3 cellular contexts compared by ENCODE assay signal in genomic region chr20:35344354-35344837, GRCh38.
TF ChIP-seq lines count a peak whose summit lies in the region.

No MANE protein-coding gene starts in this region.

TF ChIP-seq in K562, 482 proteins besides CTCF, POLR2A, EP300 and RAD21 (continues in another document):
- no peak for TF ChIP-seq ZNF436 (CRISPR knock-in tag; IDR thresholded peaks at IDR 0.05)
- TF ChIP-seq GABPB2 (CRISPR knock-in tag; conservative IDR thresholded peaks at IDR 0.05): no peak
- TF ChIP-seq KLF10 (CRISPR knock-in tag; IDR thresholded peaks at IDR 0.05): no peak
- no peak for TF ChIP-seq MED1 (CRISPR knock-in tag; IDR thresholded peaks at IDR 0.05; ENCODE audit: borderline replicate concordance)

TF ChIP-seq in liver, 16 proteins besides CTCF, POLR2A, EP300 and RAD21:
- TF ChIP-seq RXRA (IDR thresholded peaks at IDR 0.05): peak; percentile 91 to 93
- TF ChIP-seq, protein P1, sequence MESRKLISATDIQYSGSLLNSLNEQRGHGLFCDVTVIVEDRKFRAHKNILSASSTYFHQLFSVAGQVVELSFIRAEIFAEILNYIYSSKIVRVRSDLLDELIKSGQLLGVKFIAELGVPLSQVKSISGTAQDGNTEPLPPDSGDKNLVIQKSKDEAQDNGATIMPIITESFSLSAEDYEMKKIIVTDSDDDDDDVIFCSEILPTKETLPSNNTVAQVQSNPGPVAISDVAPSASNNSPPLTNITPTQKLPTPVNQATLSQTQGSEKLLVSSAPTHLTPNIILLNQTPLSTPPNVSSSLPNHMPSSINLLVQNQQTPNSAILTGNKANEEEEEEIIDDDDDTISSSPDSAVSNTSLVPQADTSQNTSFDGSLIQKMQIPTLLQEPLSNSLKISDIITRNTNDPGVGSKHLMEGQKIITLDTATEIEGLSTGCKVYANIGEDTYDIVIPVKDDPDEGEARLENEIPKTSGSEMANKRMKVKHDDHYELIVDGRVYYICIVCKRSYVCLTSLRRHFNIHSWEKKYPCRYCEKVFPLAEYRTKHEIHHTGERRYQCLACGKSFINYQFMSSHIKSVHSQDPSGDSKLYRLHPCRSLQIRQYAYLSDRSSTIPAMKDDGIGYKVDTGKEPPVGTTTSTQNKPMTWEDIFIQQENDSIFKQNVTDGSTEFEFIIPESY (IDR thresholded peaks at IDR 0.05): peak; percentile 43
- TF ChIP-seq, protein P2, sequence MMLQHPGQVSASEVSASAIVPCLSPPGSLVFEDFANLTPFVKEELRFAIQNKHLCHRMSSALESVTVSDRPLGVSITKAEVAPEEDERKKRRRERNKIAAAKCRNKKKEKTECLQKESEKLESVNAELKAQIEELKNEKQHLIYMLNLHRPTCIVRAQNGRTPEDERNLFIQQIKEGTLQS (IDR thresholded peaks at IDR 0.05): no peak
- peak in 1 of 2 donors; percentile 32 for TF ChIP-seq EGR1 (IDR thresholded peaks at IDR 0.05; ENCODE audit: low read depth in 2 of 2)
- peak; percentile 52 for TF ChIP-seq FOXA1 (IDR thresholded peaks at IDR 0.05)
- TF ChIP-seq JUND (IDR thresholded peaks at IDR 0.05): peak; percentile 78 to 80
- peak; percentile 54 for TF ChIP-seq NR2F2 (IDR thresholded peaks at IDR 0.05)
- TF ChIP-seq HNF4G (IDR thresholded peaks at IDR 0.05): no peak
- peak in 1 of 2 donors; percentile 12 for TF ChIP-seq GABPA (IDR thresholded peaks at IDR 0.05 in 1 of 2, conservative IDR thresholded peaks at IDR 0.05 in 1 of 2)
- TF ChIP-seq, protein P3, sequence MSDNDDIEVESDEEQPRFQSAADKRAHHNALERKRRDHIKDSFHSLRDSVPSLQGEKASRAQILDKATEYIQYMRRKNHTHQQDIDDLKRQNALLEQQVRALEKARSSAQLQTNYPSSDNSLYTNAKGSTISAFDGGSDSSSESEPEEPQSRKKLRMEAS (IDR thresholded peaks at IDR 0.05): peak; percentile 61
- TF ChIP-seq HNF4A (conservative IDR thresholded peaks at IDR 0.05): peak; percentile 73 to 86
- no peak for TF ChIP-seq TAF1 (conservative IDR thresholded peaks at IDR 0.05)
- peak; percentile 68 for TF ChIP-seq REST (IDR thresholded peaks at IDR 0.05)
- peak; percentile 67 for TF ChIP-seq FOXA2 (IDR thresholded peaks at IDR 0.05)
- TF ChIP-seq SP1 (IDR thresholded peaks at IDR 0.05): peak; percentile 87
- TF ChIP-seq YY1 (IDR thresholded peaks at IDR 0.05): peak; percentile 84

TF ChIP-seq in WTC11, 78 proteins besides CTCF, POLR2A, EP300 and RAD21:
- TF ChIP-seq, protein P4, sequence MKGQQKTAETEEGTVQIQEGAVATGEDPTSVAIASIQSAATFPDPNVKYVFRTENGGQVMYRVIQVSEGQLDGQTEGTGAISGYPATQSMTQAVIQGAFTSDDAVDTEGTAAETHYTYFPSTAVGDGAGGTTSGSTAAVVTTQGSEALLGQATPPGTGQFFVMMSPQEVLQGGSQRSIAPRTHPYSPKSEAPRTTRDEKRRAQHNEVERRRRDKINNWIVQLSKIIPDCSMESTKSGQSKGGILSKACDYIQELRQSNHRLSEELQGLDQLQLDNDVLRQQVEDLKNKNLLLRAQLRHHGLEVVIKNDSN (CRISPR knock-in tag; IDR thresholded peaks at IDR 0.05): no peak
- TF ChIP-seq ZNF671 (CRISPR knock-in tag; IDR thresholded peaks at IDR 0.05) (no peak), EMX1 (CRISPR knock-in tag; IDR thresholded peaks at IDR 0.05) (no peak), ETV6 (CRISPR knock-in tag; IDR thresholded peaks at IDR 0.05) (no peak), TEAD4 (CRISPR knock-in tag; IDR thresholded peaks at IDR 0.05) (no peak), ARID4B (CRISPR knock-in tag; IDR thresholded peaks at IDR 0.05; ENCODE audit: borderline replicate concordance) (no peak), NFYB (CRISPR knock-in tag; conservative IDR thresholded peaks at IDR 0.05; ENCODE audit: low read depth) (no peak), SOX15 (CRISPR knock-in tag; IDR thresholded peaks at IDR 0.05) (no peak), ELF4 (CRISPR knock-in tag; IDR thresholded peaks at IDR 0.05; ENCODE audit: low read depth) (no peak), GRHL2 (CRISPR knock-in tag; IDR thresholded peaks at IDR 0.05; ENCODE audit: insufficient replicate concordance, severe bottlenecking) (no peak), ZSCAN18 (CRISPR knock-in tag; IDR thresholded peaks at IDR 0.05) (no peak), ZNF396 (CRISPR knock-in tag; IDR thresholded peaks at IDR 0.05; ENCODE audit: borderline replicate concordance) (no peak), SMAD4 (CRISPR knock-in tag; IDR thresholded peaks at IDR 0.05) (no peak)
- TF ChIP-seq, protein P5, sequence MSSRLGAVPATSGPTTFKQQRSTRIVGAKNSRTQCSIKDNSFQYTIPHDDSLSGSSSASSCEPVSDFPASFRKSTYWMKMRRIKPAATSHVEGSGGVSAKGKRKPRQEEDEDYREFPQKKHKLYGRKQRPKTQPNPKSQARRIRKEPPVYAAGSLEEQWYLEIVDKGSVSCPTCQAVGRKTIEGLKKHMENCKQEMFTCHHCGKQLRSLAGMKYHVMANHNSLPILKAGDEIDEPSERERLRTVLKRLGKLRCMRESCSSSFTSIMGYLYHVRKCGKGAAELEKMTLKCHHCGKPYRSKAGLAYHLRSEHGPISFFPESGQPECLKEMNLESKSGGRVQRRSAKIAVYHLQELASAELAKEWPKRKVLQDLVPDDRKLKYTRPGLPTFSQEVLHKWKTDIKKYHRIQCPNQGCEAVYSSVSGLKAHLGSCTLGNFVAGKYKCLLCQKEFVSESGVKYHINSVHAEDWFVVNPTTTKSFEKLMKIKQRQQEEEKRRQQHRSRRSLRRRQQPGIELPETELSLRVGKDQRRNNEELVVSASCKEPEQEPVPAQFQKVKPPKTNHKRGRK (CRISPR knock-in tag; IDR thresholded peaks at IDR 0.05; ENCODE audit: borderline replicate concordance): no peak
- TF ChIP-seq, protein P6, sequence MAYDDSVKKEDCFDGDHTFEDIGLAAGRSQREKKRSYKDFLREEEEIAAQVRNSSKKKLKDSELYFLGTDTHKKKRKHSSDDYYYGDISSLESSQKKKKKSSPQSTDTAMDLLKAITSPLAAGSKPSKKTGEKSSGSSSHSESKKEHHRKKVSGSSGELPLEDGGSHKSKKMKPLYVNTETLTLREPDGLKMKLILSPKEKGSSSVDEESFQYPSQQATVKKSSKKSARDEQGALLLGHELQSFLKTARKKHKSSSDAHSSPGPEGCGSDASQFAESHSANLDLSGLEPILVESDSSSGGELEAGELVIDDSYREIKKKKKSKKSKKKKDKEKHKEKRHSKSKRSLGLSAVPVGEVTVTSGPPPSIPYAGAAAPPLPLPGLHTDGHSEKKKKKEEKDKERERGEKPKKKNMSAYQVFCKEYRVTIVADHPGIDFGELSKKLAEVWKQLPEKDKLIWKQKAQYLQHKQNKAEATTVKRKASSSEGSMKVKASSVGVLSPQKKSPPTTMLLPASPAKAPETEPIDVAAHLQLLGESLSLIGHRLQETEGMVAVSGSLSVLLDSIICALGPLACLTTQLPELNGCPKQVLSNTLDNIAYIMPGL (CRISPR knock-in tag; IDR thresholded peaks at IDR 0.05): no peak
- TF ChIP-seq, protein P7, sequence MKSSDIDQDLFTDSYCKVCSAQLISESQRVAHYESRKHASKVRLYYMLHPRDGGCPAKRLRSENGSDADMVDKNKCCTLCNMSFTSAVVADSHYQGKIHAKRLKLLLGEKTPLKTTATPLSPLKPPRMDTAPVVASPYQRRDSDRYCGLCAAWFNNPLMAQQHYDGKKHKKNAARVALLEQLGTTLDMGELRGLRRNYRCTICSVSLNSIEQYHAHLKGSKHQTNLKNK (CRISPR knock-in tag; IDR thresholded peaks at IDR 0.05): no peak
